ENCODE assay signal across 8 cellular contexts in the genomic region with DNA sequence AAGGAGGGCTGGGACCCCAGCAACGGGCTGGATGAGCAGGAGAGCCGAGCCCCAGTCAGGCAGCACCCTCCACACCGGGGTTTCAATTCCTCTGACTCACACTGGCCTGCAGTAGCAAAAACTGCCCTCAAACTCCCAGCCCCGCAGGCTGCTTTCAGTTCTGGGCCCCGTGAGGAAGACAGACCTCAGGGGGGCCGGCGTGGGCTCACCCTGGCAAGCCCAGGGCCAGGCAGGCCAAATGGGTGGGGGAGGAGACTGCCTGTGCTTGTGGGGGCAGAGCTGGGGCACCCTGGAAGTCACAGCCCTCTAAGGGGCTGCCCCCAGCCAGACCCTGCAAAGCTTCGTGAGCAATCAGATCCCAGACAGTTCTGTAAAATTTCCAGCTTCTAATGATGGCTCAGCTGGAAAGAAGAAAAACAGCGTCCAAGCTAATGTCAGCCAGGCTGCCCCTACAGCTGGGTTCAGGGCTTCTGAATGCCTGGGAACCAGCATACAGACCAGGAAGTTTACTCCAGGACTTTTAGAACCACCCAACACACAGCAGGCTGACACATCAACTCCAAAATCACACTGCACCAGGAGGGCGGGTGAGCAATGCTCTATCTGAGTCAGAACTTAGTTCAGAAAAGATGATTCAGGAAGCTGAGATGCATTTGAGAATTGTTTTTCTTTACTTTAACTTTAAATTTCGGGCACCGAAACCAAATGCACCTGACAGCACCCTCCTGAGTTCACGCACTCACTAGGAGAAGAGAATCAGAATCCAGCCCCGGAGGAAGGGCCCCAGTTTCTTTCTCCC. TPM values are rescaled to one million over a fixed set of nuclear protein-coding genes. Genes with fewer than 3 reads are reported as not detected.
DNase-seq lines count a peak whose midpoint lies in the region; ATAC-seq and TF ChIP-seq lines count a peak whose summit lies in the region.

No MANE protein-coding gene starts in this region.

- no peak overlapping the region for H3K4me3 ChIP-seq in mammary epithelial cell (replicated peaks in 1 of 3; ENCODE audit: insufficient read depth in 1 of 3, low read depth in 2 of 3, low read length in 3 of 3)
- no peak overlapping the region for H3K4me3 ChIP-seq in breast epithelium
- H3K4me3 ChIP-seq in fibroblast of villous mesenchyme (ENCODE audit: low read depth, low read length) = no peak overlapping the region

- H3K36me3 ChIP-seq in mammary epithelial cell (ENCODE audit: insufficient read depth, low read length) (peaks cover 18% of the 10 kb centered on the region), breast epithelium (no peaks in the 10 kb centered on the region)

- H3K27ac ChIP-seq in mammary epithelial cell (ENCODE audit: insufficient read depth, low read depth, low read length) (no peak overlapping the region), breast epithelium (no peak overlapping the region)

- no peaks in the 10 kb centered on the region for H3K4me1 ChIP-seq in mammary epithelial cell (ENCODE audit: insufficient read depth, low read length)
- H3K4me1 ChIP-seq in breast epithelium = no peaks in the 10 kb centered on the region

- H3K27me3 ChIP-seq in mammary epithelial cell (ENCODE audit: insufficient read depth, low read length) (no peaks in the 10 kb centered on the region), breast epithelium (no peaks in the 10 kb centered on the region)

- DNase-seq in mammary epithelial cell (peak; percentile 63), breast epithelium (ENCODE audit: low spot score in 2 of 2) (no peak), RPMI8226 (peak; percentile 64), fibroblast of villous mesenchyme (ENCODE audit: low read depth) (peak; percentile 69), HuH-7.5 (ENCODE audit: low spot score) (no peak), retina (no peak), kidney glomerular epithelial cell (lab: John Stamatoyannopoulos, UW) (no peak)

- H3K9me3 ChIP-seq in mammary epithelial cell (replicated peaks; ENCODE audit: insufficient read depth, low read length) (no peaks in the 10 kb centered on the region), breast epithelium (no peaks in the 10 kb centered on the region)

- BruUV-seq in mammary epithelial cell (replicated peaks; lab: Mats Ljungman, UMichigan) = no TSS peak

- in situ Hi-C loops in mammary epithelial cell (cut with MboI; ENCODE audit: low sequenced_read_pairs in 2 of 2) = no loop called here

- no peaks in the 10 kb centered on the region for H3K79me2 ChIP-seq in mammary epithelial cell (ENCODE audit: insufficient read depth, low read length)

- intact Hi-C loops in mammary epithelial cell (cut with micrococcal nuclease) = no loop called here
- intact Hi-C loops in breast epithelium (cut with DNase I; ENCODE audit: low total_unique reads) = no loop called here

- H4K20me1 ChIP-seq in mammary epithelial cell (ENCODE audit: insufficient read depth, low read length) = no peaks in the 10 kb centered on the region

- H3K9ac ChIP-seq in mammary epithelial cell (ENCODE audit: insufficient read depth, low read length) = no peak overlapping the region

- peak; percentile 56 for ATAC-seq in HG02759 (IDR thresholded peaks at IDR 0.05; ENCODE audit: unreplicated experiment)

- no peak overlapping the region for H2AFZ ChIP-seq in mammary epithelial cell (ENCODE audit: low read depth, low read length)

- H3K4me2 ChIP-seq in mammary epithelial cell (ENCODE audit: insufficient read depth, low read depth, low read length) = no peak overlapping the region

- dilution Hi-C loops in mammary epithelial cell (cut with HindIII; ENCODE audit: low sequenced_read_pairs) = no loop called here

- WGBS in mammary epithelial cell (ENCODE audit: low coverage, missing lambda C conversion rate) = 87% methylated on average over 11 of the region's 14 CpGs

- TF ChIP-seq CTCF in mammary epithelial cell (conservative IDR thresholded peaks at IDR 0.05 in 1 of 2, IDR thresholded peaks at IDR 0.05 in 1 of 2; ENCODE audit: extremely low read depth in 1 of 2, insufficient read depth in 1 of 2, low read depth in 1 of 2, low read length in 2 of 2) (no peak), breast epithelium (IDR thresholded peaks at IDR 0.05) (no peak), fibroblast of villous mesenchyme (IDR thresholded peaks at IDR 0.05; ENCODE audit: insufficient read depth, low read depth, low read length) (no peak)

- TF ChIP-seq POLR2A in breast epithelium (IDR thresholded peaks at IDR 0.05) = no peak

- CTCF ChIA-PET in mammary epithelial cell (lab: Charles Lee; ENCODE audit: low non-redundant PET) = no interaction called here

RNA-seq across cellular contexts. Expression of gene LPCAT1, which starts 34.7 kb away (rescaled TPM):
- total RNA-seq in mammary epithelial cell (10 to 100 TPM; 37.1 to 43.5 TPM), breast epithelium (10 to 100 TPM; 19.4 to 39.3 (median 21.4) TPM), fibroblast of villous mesenchyme (35.8 and 57.4 TPM in 2 replicates)
- 50.3 TPM for polyA plus RNA-seq in mammary epithelial cell
- 35.9 TPM for polyA minus RNA-seq in mammary epithelial cell

RNA-seq across cellular contexts. Expression of gene SLC6A3, which starts 43.8 kb away (rescaled TPM):
- total RNA-seq in mammary epithelial cell = not detected
- polyA plus RNA-seq in mammary epithelial cell = not detected
- not detected for polyA minus RNA-seq in mammary epithelial cell
- total RNA-seq in breast epithelium = under 1 TPM; under 0.01 to 0.32 (median 0.15) TPM
- total RNA-seq in fibroblast of villous mesenchyme = not detected in 2 replicates

Comparison
In these comparisons a context has a peak if more than half of its experiments do, and no peak if none do; other contexts are left out.
1. DNase-seq: peak in mammary epithelial cell (single experiment), RPMI8226 (single experiment) and fibroblast of villous mesenchyme (single experiment); none in breast epithelium (0 of 2), HuH-7.5 (single experiment), retina (single experiment) and kidney glomerular epithelial cell (single experiment).